Comparison of ENCODE assay signal across 7 cellular contexts in genomic region chr16:370980-371728, GRCh38. TPM values are rescaled to one million over a fixed set of nuclear protein-coding genes. Genes with fewer than 3 reads are reported as not detected.
DNase-seq lines count a peak whose midpoint lies in the region; ATAC-seq and TF ChIP-seq lines count a peak whose summit lies in the region.

No MANE protein-coding gene starts in this region.

- POLR2A ChIA-PET in WTC11 (lab: Charles Lee), result interaction anchor here (0.7 to 1.6 kb wide), 6 partner anchors 8 to 319 kb away, joined by 3 to 4 read pairs (median 3); partner anchors contain the start of gene WDR24

- H3K27ac Mint-ChIP-seq in WTC11, result peak overlapping the region; percentile 96; the same call in 1 of the 2 replicates
- peak overlapping the region; percentile 95 for H3K27ac Mint-ChIP-seq in stimulated activated memory B cell treated with anti-CD40 and anti-IgM and Interleukin-4, amounts not matched to agents 10 μg/mL and 1 μg/mL and 100 μg/mL, for 72 hours

- no peaks in the 10 kb centered on the region for H3K9me3 Mint-ChIP-seq in WTC11
- H3K9me3 Mint-ChIP-seq in stimulated activated memory B cell treated with anti-CD40 and anti-IgM and Interleukin-4, amounts not matched to agents 10 μg/mL and 1 μg/mL and 100 μg/mL, for 72 hours, result no peaks in the 10 kb centered on the region

- intact Hi-C loops in left ventricle myocardium superior (cut with micrococcal nuclease), result no loop called here

- no peak for TF ChIP-seq CTCF in HFF-Myc (IDR thresholded peaks at IDR 0.05; ENCODE audit: low read depth, low read length, missing control alignments)
- no peak for TF ChIP-seq CTCF in WTC11 (IDR thresholded peaks at IDR 0.05)

- peak overlapping the region; percentile 71 for H3K4me3 Mint-ChIP-seq in WTC11
- H3K4me3 Mint-ChIP-seq in stimulated activated memory B cell treated with anti-CD40 and anti-IgM and Interleukin-4, amounts not matched to agents 10 μg/mL and 1 μg/mL and 100 μg/mL, for 72 hours, result peak overlapping the region; percentile 96

- H3K4me3 ChIP-seq in HFF-Myc (replicated peaks; ENCODE audit: low read depth, low read length), result peak overlapping the region; percentile 16

- H3K36me3 Mint-ChIP-seq in WTC11, result peaks cover 25% of the 10 kb centered on the region
- H3K36me3 Mint-ChIP-seq in stimulated activated memory B cell treated with anti-CD40 and anti-IgM and Interleukin-4, amounts not matched to agents 10 μg/mL and 1 μg/mL and 100 μg/mL, for 72 hours, result peaks cover 50% of the 10 kb centered on the region

- CTCF ChIA-PET in WTC11 (lab: Charles Lee), result interaction anchor here (0.5 to 3.4 kb wide), 16 partner anchors 9 to 306 kb away, joined by 3 to 30 read pairs (median 4); partner anchors contain the start of genes AXIN1, RAB11FIP3 and RHOT2

- peak; percentile 3; the same call in 1 of the 2 replicates for ATAC-seq in WTC11
- ATAC-seq in left ventricle myocardium superior, result peak; percentile 4
- no peak for ATAC-seq in stimulated activated memory B cell treated with anti-CD40 and anti-IgM and Interleukin-4, amounts not matched to agents 10 μg/mL and 1 μg/mL and 100 μg/mL, for 72 hours
- no peak for ATAC-seq in GM18907 (IDR thresholded peaks at IDR 0.05; ENCODE audit: unreplicated experiment)

- peaks cover 11% of the 10 kb centered on the region for H3K4me1 Mint-ChIP-seq in WTC11
- peaks cover 27% of the 10 kb centered on the region for H3K4me1 Mint-ChIP-seq in stimulated activated memory B cell treated with anti-CD40 and anti-IgM and Interleukin-4, amounts not matched to agents 10 μg/mL and 1 μg/mL and 100 μg/mL, for 72 hours

- no peak for DNase-seq in HFF-Myc (ENCODE audit: extremely low read depth, low read depth)
- no peak for DNase-seq in WTC11 (ENCODE audit: low spot score)
- no peak for DNase-seq in left ventricle myocardium superior
- no peak for DNase-seq in NCI-H1436 treated with DMSO at 0.1 percent for 48 hours (lab: John Stamatoyannopoulos, UW)
- no peak for DNase-seq in stimulated activated CD8-positive, alpha-beta memory T cell treated with anti-CD3 and anti-CD28 coated beads, Interleukin-4, amount 100 ng/mL, for 48 hours

- H3K27me3 Mint-ChIP-seq in WTC11 (ENCODE audit: low read depth), result no peaks in the 10 kb centered on the region
- no peaks in the 10 kb centered on the region for H3K27me3 Mint-ChIP-seq in stimulated activated memory B cell treated with anti-CD40 and anti-IgM and Interleukin-4, amounts not matched to agents 10 μg/mL and 1 μg/mL and 100 μg/mL, for 72 hours

TF ChIP-seq in WTC11, 78 proteins besides CTCF, POLR2A, EP300 and RAD21:
- TF ChIP-seq PREB (CRISPR knock-in tag; IDR thresholded peaks at IDR 0.05; ENCODE audit: borderline replicate concordance) (no peak), FOXP1 (CRISPR knock-in tag; IDR thresholded peaks at IDR 0.05; ENCODE audit: borderline replicate concordance) (no peak), ZNF263 (CRISPR knock-in tag; IDR thresholded peaks at IDR 0.05; ENCODE audit: low read depth) (no peak), ARID4B (CRISPR knock-in tag; IDR thresholded peaks at IDR 0.05; ENCODE audit: borderline replicate concordance) (no peak), USF2 (CRISPR knock-in tag; IDR thresholded peaks at IDR 0.05) (no peak), ZNF512 (CRISPR knock-in tag; IDR thresholded peaks at IDR 0.05; ENCODE audit: borderline replicate concordance) (no peak), ZNF121 (CRISPR knock-in tag; IDR thresholded peaks at IDR 0.05) (no peak), GRHL2 (CRISPR knock-in tag; IDR thresholded peaks at IDR 0.05; ENCODE audit: insufficient replicate concordance, severe bottlenecking) (no peak)

RNA-seq across cellular contexts. Expression of gene MRPL28, which starts 0.8 kb away (rescaled TPM):
- total RNA-seq in WTC11 (2021) (119 to 144 TPM (median 140 TPM) in 3 replicates), left ventricle myocardium superior (77.2 TPM)

RNA-seq across cellular contexts. Expression of gene PGAP6, which starts 10.6 kb away (rescaled TPM):
- total RNA-seq in WTC11 (2021) (104 to 108 TPM (median 107 TPM) in 3 replicates), left ventricle myocardium superior (34.2 TPM)

RNA-seq across cellular contexts. Expression of gene AXIN1, which starts 18.6 kb away (rescaled TPM):
- total RNA-seq in WTC11 (2021) (48.0 to 50.3 TPM (median 48.9 TPM) in 3 replicates), left ventricle myocardium superior (14.4 TPM)

RNA-seq across cellular contexts. Expression of gene NME4, which starts 25.8 kb away (rescaled TPM):
- total RNA-seq in WTC11 (2021) (467 to 550 TPM (median 535 TPM) in 3 replicates), left ventricle myocardium superior (89.2 TPM)

RNA-seq across cellular contexts. Expression of gene DECR2, which starts 30.5 kb away (rescaled TPM):
- 37.8 to 43.6 TPM (median 40.7 TPM) in 3 replicates for total RNA-seq in WTC11 (2021)
- 9.8 TPM for total RNA-seq in left ventricle myocardium superior

Comparison
In these comparisons a context has a peak if more than half of its experiments do, and no peak if none do; other contexts are left out.
1. ATAC-seq: peak in WTC11 (single experiment) and left ventricle myocardium superior (single experiment); none in stimulated activated memory B cell treated with anti-CD40 and anti-IgM and Interleukin-4, amounts not matched to agents 10 μg/mL and 1 μg/mL and 100 μg/mL, for 72 hours (single experiment) and GM18907 (single experiment).